10 cellular contexts compared by ENCODE assay signal in the genomic region with DNA sequence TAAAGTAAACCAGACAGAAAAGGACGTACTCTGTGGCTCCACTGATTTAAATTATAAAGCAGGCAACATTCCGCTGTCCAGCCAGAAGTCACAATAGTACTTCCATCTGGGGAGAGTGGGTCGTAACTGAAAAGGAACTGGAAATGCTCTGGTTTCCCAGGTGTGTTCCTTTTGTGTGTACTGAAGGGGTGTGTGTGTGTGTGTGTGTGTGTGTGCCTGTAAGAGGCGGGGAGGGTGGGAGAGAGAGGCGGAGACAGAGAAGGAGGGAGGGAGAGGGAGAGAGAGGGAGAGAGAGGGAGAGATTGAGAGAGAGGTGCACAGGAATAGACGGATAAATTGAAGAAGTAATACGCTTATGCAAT.
A peak's percentile ranks its signal among the peaks of the same experiment; 100 is the strongest.
DNase-seq lines count a peak whose midpoint lies in the region; ATAC-seq and TF ChIP-seq lines count a peak whose summit lies in the region.
"Had no signal": no experiment of that assay in that cellular context is flagged by ENCODE, and none has a peak within 500 bp of the region (broad histone marks: within the 10 kb centered on the region; RNA-seq: fewer than 3 reads in every experiment).

No MANE protein-coding gene starts in this region.

- peak overlapping the region; percentile 40; the same call in 1 of the 2 replicates for H3K27ac ChIP-seq in 22Rv1
- H3K27ac ChIP-seq: testis had no signal

- no peak for ATAC-seq in HG03135 (IDR thresholded peaks at IDR 0.05; ENCODE audit: unreplicated experiment)

- DNase-seq in H4 (ENCODE audit: low spot score) (peak; percentile 24), SHP77 treated with DMSO at 0.1 percent for 48 hours (lab: John Stamatoyannopoulos, UW) (peak; percentile 5), DMS79 treated with DMSO at 0.1 percent for 48 hours (lab: John Stamatoyannopoulos, UW) (no peak), C1 segment of cervical spinal cord (lab: John Stamatoyannopoulos, UW) (no peak), pons (ENCODE audit: low spot score) (no peak)
- DNase-seq: activated CD4-positive, alpha-beta T cell treated with anti-CD3 and anti-CD28 coated beads, Interleukin-2, amount 50 U/mL, for 4 hours; testis had no signal

- peak overlapping the region; percentile 94 for H3K4me3 ChIP-seq in iPS-11a (ENCODE audit: low read depth, low read length)
- H3K4me3 ChIP-seq: testis had no signal

- no peak for TF ChIP-seq CTCF in 22Rv1 (IDR thresholded peaks at IDR 0.05)

Comparison
In these comparisons a context has a peak if more than half of its experiments do, and no peak if none do; other contexts are left out.
1. DNase-seq: peak in H4 (single experiment) and SHP77 treated with DMSO at 0.1 percent for 48 hours (single experiment); none in DMS79 treated with DMSO at 0.1 percent for 48 hours (single experiment), C1 segment of cervical spinal cord (0 of 14) and pons (single experiment).